In genomic region chr2:128736689-128737545, GRCh38 we compare ENCODE assay signal across 8 cellular contexts.
DNase-seq lines count a peak whose midpoint lies in the region; ATAC-seq and TF ChIP-seq lines count a peak whose summit lies in the region.

No MANE protein-coding gene starts in this region.

- peak; percentile 97 for TF ChIP-seq CTCF in lower lobe of right lung (IDR thresholded peaks at IDR 0.05)

- peaks cover 35% of the 10 kb centered on the region for H3K4me1 ChIP-seq in lower lobe of right lung

- H3K4me3 ChIP-seq in lower lobe of right lung, result peak overlapping the region; percentile 41

- intact Hi-C loops in lower lobe of right lung (cut with DNase I), result no loop called here

- H3K9me3 ChIP-seq in lower lobe of right lung, result no peaks in the 10 kb centered on the region

- peak; percentile 79 to 83 for ATAC-seq in lower lobe of right lung

- peak; percentile 95 for DNase-seq in ELF-1 (ENCODE audit: low read depth, low spot score)
- DNase-seq in HCEC 1CT, result peak; percentile 3
- DNase-seq in NCI-H1930 (lab: John Stamatoyannopoulos, UW), result peak; percentile 49 to 62
- DNase-seq in activated CD4-positive, alpha-beta T cell treated with anti-CD3 and anti-CD28 coated beads for 48 hours, result peak; percentile 78
- DNase-seq in ecto neural progenitor cell (ENCODE audit: low spot score), result peak; percentile 92
- peak; percentile 85 for DNase-seq in lower lobe of right lung
- peak; percentile 28 to 58 (median 34) for DNase-seq in stimulated activated CD4-positive, alpha-beta T cell treated with anti-CD3 and anti-CD28 coated beads, TNF-alpha, amount 100 ng/mL, for 48 hours (ENCODE audit: low read depth in 3 of 3)
- DNase-seq in NCI-H1105 treated with DMSO at 0.1 percent for 48 hours (lab: John Stamatoyannopoulos, UW), result no peak

- peaks cover 21% of the 10 kb centered on the region for H3K27me3 ChIP-seq in lower lobe of right lung (ENCODE audit: low read depth)

- H3K27ac ChIP-seq in lower lobe of right lung, result no peak overlapping the region

- H3K36me3 ChIP-seq in lower lobe of right lung, result no peaks in the 10 kb centered on the region
